Comparison of ENCODE assay signal across 9 cellular contexts in the genomic region with DNA sequence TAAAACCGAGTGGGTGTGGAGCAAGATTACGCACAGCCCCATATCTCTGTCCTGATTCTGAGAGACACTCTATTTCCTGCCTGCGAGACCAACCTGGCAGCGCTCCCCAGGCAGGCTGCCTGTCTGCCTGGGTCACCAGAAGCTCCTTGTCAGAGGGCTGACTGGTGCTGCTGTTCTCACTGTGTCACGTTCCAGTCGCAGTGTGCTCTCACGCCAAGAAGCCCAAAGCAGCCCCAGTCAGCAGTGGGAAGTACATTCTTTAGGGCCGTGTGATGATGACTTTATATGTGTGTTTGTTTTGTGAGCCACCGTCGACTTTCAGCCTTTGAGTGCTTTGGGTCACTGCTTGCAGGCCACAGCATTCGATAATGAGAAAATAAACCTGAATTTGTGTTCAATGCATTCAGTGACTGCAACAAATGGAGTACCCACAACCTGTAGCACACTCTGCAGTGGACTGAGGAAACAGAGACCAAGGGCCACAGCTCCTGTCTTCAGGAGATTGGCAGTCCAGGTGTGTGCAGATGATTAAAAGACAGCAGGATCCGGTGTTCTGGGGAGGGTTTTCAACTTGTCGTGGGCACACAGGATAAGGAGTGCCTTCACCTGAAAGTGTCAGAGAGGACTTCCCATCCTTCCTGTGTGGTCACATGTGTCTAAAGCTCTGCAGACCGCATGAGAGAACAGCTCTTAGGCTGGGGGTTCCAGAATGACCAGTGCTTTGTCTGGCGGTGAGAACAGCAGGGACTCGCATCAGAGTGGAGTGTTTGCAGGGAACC. TPM values are rescaled to one million over a fixed set of nuclear protein-coding genes. Genes with fewer than 3 reads are reported as not detected.
DNase-seq lines count a peak whose midpoint lies in the region; ATAC-seq and TF ChIP-seq lines count a peak whose summit lies in the region.
"Had no signal": no experiment of that assay in that cellular context is flagged by ENCODE, and none has a peak within 500 bp of the region (broad histone marks: within the 10 kb centered on the region; RNA-seq: fewer than 3 reads in every experiment).

No MANE protein-coding gene starts in this region.

- no peaks in the 10 kb centered on the region for H3K36me3 ChIP-seq in kidney epithelial cell (ENCODE audit: control insufficient read depth, insufficient read depth, low read length)

- H3K4me3 ChIP-seq in AG09309 (ENCODE audit: control insufficient read depth, low read depth, low read length) (no peak overlapping the region), kidney epithelial cell (ENCODE audit: low read depth, low read length) (no peak overlapping the region), lower leg skin (ENCODE audit: low read depth, poor library complexity, severe bottlenecking) (no peak overlapping the region)
- H3K4me3 ChIP-seq: SK-N-MC had no signal

- WGBS in lower leg skin, 2 donors = 66 to 67% methylated on average over 16 of the region's 16 CpGs

- no peak for TF ChIP-seq POLR2A in lower leg skin (IDR thresholded peaks at IDR 0.05)

- peaks cover 14% of the 10 kb centered on the region for H3K27me3 ChIP-seq in kidney epithelial cell (ENCODE audit: control insufficient read depth, insufficient read depth, low read length)

- intact Hi-C loops in lower leg skin (cut with DNase I; ENCODE audit: low total_unique reads) = no loop called here

- no peak for TF ChIP-seq CTCF in AG09309 (IDR thresholded peaks at IDR 0.05; ENCODE audit: control insufficient read depth, insufficient read depth, low read depth, low read length, missing control alignments)
- no peak for TF ChIP-seq CTCF in kidney epithelial cell (IDR thresholded peaks at IDR 0.05; ENCODE audit: insufficient read depth, low read length, poor library complexity, severe bottlenecking)
- no peak for TF ChIP-seq CTCF in lower leg skin (IDR thresholded peaks at IDR 0.05)

- ATAC-seq in HG02678 (IDR thresholded peaks at IDR 0.05; ENCODE audit: unreplicated experiment) (peak; percentile 36), HG03378 (IDR thresholded peaks at IDR 0.05; ENCODE audit: unreplicated experiment) (no peak)

- peak; percentile 14 for DNase-seq in AG09309 (ENCODE audit: low read depth)
- DNase-seq in activated naive CD4-positive, alpha-beta T cell treated with anti-CD3 and anti-CD28 coated beads, Interleukin-2, amount 50 U/mL, for 16 hours = peak; percentile 19
- peak; percentile 50 for DNase-seq in kidney epithelial cell (ENCODE audit: low read depth)
- no peak for DNase-seq in T1000 (lab: John Stamatoyannopoulos, UW)
- DNase-seq in lower leg skin (ENCODE audit: low spot score in 2 of 2) = no peak
- no peak for DNase-seq in NCI-H2107 (lab: John Stamatoyannopoulos, UW)

RNA-seq across cellular contexts. Expression of gene TNFRSF11A, which starts 4.8 kb away (rescaled TPM):
- total RNA-seq in kidney epithelial cell (0.42 and 4.4 TPM in 2 replicates), lower leg skin (1 to 10 TPM; 1.5 to 7.6 (median 4.7) TPM)

Comparison
In these comparisons a context has a peak if more than half of its experiments do, and no peak if none do; other contexts are left out.
1. DNase-seq: peak in AG09309 (single experiment), activated naive CD4-positive, alpha-beta T cell treated with anti-CD3 and anti-CD28 coated beads, Interleukin-2, amount 50 U/mL, for 16 hours (single experiment) and kidney epithelial cell (single experiment); none in T1000 (single experiment), lower leg skin (0 of 2) and NCI-H2107 (single experiment).